Comparison of ENCODE assay signal across 23 cellular contexts in the genomic region with DNA sequence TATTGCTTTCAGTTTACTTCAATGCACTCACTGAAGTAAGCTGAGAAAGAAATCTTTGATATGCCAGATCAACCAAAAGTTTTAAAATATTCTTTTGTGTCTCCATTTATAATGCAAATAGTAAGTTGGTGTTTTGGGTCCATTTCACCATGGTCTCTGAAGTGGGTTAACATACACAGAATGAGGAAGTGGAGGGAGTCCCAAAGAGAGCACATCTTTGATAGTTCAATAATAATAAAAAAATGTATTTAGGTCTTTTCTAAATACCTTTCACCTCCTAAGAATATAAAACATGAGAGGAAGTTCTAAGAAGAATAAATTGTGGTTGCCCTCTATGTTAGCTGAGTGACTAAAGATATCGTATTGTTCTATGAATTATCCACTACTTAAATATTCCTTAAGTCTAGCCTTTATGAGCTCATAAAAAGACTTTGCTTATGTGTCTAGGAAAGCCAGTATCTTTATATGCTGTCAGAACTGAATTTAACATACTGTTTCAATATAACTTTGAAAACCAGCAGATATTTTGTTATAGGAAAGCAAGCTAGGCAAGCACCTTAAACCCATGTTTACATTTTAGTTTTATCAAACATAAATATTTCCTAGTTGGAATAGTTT.
"Had no signal": no experiment of that assay in that cellular context is flagged by ENCODE, and none has a peak within 500 bp of the region (broad histone marks: within the 10 kb centered on the region; RNA-seq: fewer than 3 reads in every experiment).

No MANE protein-coding gene starts in this region.

- H3K9me3 ChIP-seq: breast epithelium had no signal

- H3K4me3 ChIP-seq: breast epithelium, SK-N-MC had no signal

- H3K4me1 ChIP-seq: breast epithelium had no signal

- H3K36me3 ChIP-seq: breast epithelium, WERI-Rb-1 had no signal

- ATAC-seq: activated CD4-positive, alpha-beta T cell treated with anti-CD3 and anti-CD28 coated beads for 36 hours; activated T-cell treated with anti-CD3 and anti-CD28 coated beads, Interleukin-2, amount 50 U/mL, for 72 hours; Panc1; Right ventricle myocardium inferior had no signal

- H3K27me3 ChIP-seq: breast epithelium had no signal

- H3K27ac ChIP-seq: breast epithelium, SK-N-MC, WERI-Rb-1 had no signal

- DNase-seq: activated CD4-positive, alpha-beta memory T cell treated with anti-CD3 and anti-CD28 coated beads, Interleukin-2, amount 10 ng/mL, durations not matched to agents 7 days and 5 days; activated CD4-positive, alpha-beta T cell treated with anti-CD3 and anti-CD28 coated beads for 36 hours; activated CD4-positive, alpha-beta T cell treated with anti-CD3 and anti-CD28 coated beads, Interleukin-2, amount 50 U/mL, for 1 hour; activated CD8-positive, alpha-beta memory T cell treated with anti-CD3 and anti-CD28 coated beads, Interleukin-2, amount 50 U/mL, for 4 hours; activated naive CD4-positive, alpha-beta T cell treated with anti-CD3 and anti-CD28 coated beads, Interleukin-2, amount 50 U/mL, for 16 hours; activated naive CD8-positive, alpha-beta T cell treated with anti-CD3 and anti-CD28 coated beads, Interleukin-2, amount 10 ng/mL, durations not matched to agents 7 days and 5 days; activated T-cell treated with anti-CD3 and anti-CD28 coated beads, Interleukin-2, amount 50 U/mL, for 72 hours; aorta; caudate nucleus; NCI-H1048; NCI-H1417; NCI-H1930; NCI-H2171; NCI-H226; NCI-H526; NCI-H774; RPMI8226; T-helper 1 cell; WERI-Rb-1 had no signal
